In the genomic region with DNA sequence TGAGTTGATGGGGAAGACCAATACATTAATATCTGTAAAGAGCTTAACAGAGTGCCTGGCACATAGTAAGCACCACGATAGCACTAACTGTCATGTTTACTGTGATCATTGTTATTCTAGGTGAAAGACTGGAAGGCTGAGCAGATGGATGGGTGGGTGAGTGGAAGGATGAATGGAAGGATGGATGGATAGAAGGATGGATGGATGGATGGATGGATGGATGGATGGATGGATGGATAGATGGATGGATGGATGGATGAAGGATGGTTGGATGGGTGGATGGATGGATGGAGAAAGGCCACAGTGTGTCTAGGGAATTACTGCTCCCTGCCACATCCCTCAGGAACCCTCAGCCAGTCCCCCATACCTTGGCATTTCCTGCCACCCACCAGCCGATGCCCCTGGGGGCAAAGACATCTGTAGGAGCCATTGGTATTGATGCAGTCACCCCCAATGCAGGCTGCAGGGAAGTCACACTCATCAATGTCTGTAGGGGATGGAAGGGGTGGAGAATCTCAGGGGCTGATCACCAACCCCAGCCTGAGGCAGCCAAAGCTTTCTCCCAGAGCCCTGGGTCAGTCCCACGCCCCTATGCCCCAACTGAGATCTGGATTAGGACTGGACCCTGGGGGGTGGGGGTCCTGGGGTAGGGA, we compare ENCODE assay signal across 16 cellular contexts.
"Had no signal": no experiment of that assay in that cellular context is flagged by ENCODE, and none has a peak within 500 bp of the region (broad histone marks: within the 10 kb centered on the region; RNA-seq: fewer than 3 reads in every experiment).

No MANE protein-coding gene starts in this region.

- H3K9me3 Mint-ChIP-seq: activated naive CD4-positive, alpha-beta T cell treated with anti-CD3 and anti-CD28 coated beads for 36 hours; mesothelial cell of epicardium; stimulated activated naive B cell treated with anti-CD40 and anti-IgM and Interleukin-4, amounts not matched to agents 10 μg/mL and 1 μg/mL and 100 μg/mL, for 72 hours had no signal

- H3K4me3 ChIP-seq: adrenal gland, psoas muscle, right lobe of liver, transverse colon had no signal

- DNase-seq: activated CD8-positive, alpha-beta memory T cell treated with anti-CD3 and anti-CD28 coated beads, Interleukin-2, amount 50 U/mL, for 48 hours; activated CD8-positive, alpha-beta T cell treated with anti-CD3 and anti-CD28 coated beads, Interleukin-2, amount 10 ng/mL, durations not matched to agents 7 days and 5 days; activated naive CD4-positive, alpha-beta T cell treated with anti-CD3 and anti-CD28 coated beads for 36 hours; adrenal gland; effector memory CD4-positive, alpha-beta T cell; erythroblast; hippocampal formation; nucleus accumbens; psoas muscle; right lobe of liver; stimulated activated naive B cell treated with anti-CD40 and anti-IgM and Interleukin-4, amounts not matched to agents 10 μg/mL and 1 μg/mL and 100 μg/mL, for 72 hours; T-helper 2 cell; transverse colon had no signal

- H3K27ac Mint-ChIP-seq: activated CD8-positive, alpha-beta T cell treated with anti-CD3 and anti-CD28 coated beads, Interleukin-2, amount 10 ng/mL, durations not matched to agents 7 days and 5 days had no signal

- H3K9me3 ChIP-seq: adrenal gland, psoas muscle, right lobe of liver, transverse colon had no signal

- ATAC-seq: activated CD4-positive, CD25-positive, alpha-beta regulatory T cell treated with anti-CD3 and anti-CD28 coated beads, Interleukin-2, amount 50 U/mL, for 24 hours; activated CD8-positive, alpha-beta T cell treated with anti-CD3 and anti-CD28 coated beads, Interleukin-2, amount 10 ng/mL, durations not matched to agents 7 days and 5 days; psoas muscle; right lobe of liver; SK-N-SH treated with all-trans-retinoic acid at 6 μM for 48 hours; stimulated activated naive B cell treated with anti-CD40 and anti-IgM and Interleukin-4, amounts not matched to agents 10 μg/mL and 1 μg/mL and 100 μg/mL, for 72 hours had no signal

- H3K27me3 ChIP-seq: adrenal gland, right lobe of liver, transverse colon had no signal

- H3K4me3 Mint-ChIP-seq: activated CD8-positive, alpha-beta T cell treated with anti-CD3 and anti-CD28 coated beads, Interleukin-2, amount 10 ng/mL, durations not matched to agents 7 days and 5 days; activated naive CD4-positive, alpha-beta T cell treated with anti-CD3 and anti-CD28 coated beads for 36 hours had no signal

- H3K27me3 Mint-ChIP-seq: stimulated activated naive B cell treated with anti-CD40 and anti-IgM and Interleukin-4, amounts not matched to agents 10 μg/mL and 1 μg/mL and 100 μg/mL, for 72 hours had no signal

- H3K27ac ChIP-seq: adrenal gland, psoas muscle, right lobe of liver had no signal
